9 cellular contexts compared by ENCODE assay signal in genomic region chr4:140754918-140755810, GRCh38. TPM values are rescaled to one million over a fixed set of nuclear protein-coding genes. Genes with fewer than 3 reads are reported as not detected.
DNase-seq lines count a peak whose midpoint lies in the region; ATAC-seq and TF ChIP-seq lines count a peak whose summit lies in the region.
"Had no signal": no experiment of that assay in that cellular context is flagged by ENCODE, and none has a peak within 500 bp of the region (broad histone marks: within the 10 kb centered on the region; RNA-seq: fewer than 3 reads in every experiment).

No MANE protein-coding gene starts in this region.

- H3K4me1 Mint-ChIP-seq in natural killer cell, result no peaks in the 10 kb centered on the region
- H3K4me1 Mint-ChIP-seq in natural killer cell treated with Interleukin-12 subunit alpha and Interleukin-12 subunit beta and Interleukin-15 and Interleukin-18, amount 100 ng/mL, for 72 hours (ENCODE audit: low read depth in 2 of 2), result no peaks in the 10 kb centered on the region

- H3K4me3 ChIP-seq in OCI-LY3 (ENCODE audit: low read length), result peak overlapping the region; percentile 94
- peak overlapping the region; percentile 84 for H3K4me3 ChIP-seq in fibroblast of the aortic adventitia (ENCODE audit: low read depth, low read length)
- peak overlapping the region; percentile 52 to 86 (median 77) for H3K4me3 ChIP-seq in skin epidermis

- peaks cover 13% of the 10 kb centered on the region for H3K4me1 ChIP-seq in OCI-LY3 (ENCODE audit: low read length)

- peak overlapping the region; percentile 66 for H3K9ac ChIP-seq in OCI-LY3 (ENCODE audit: low read length)

- no peaks in the 10 kb centered on the region for H3K9me3 Mint-ChIP-seq in natural killer cell
- H3K9me3 Mint-ChIP-seq in natural killer cell treated with Interleukin-12 subunit alpha and Interleukin-12 subunit beta and Interleukin-15 and Interleukin-18, amount 100 ng/mL, for 72 hours, result peaks cover 4% of the 10 kb centered on the region

- no peaks in the 10 kb centered on the region for H3K36me3 ChIP-seq in OCI-LY3 (replicated peaks; ENCODE audit: low read depth, low read length)
- H3K36me3 ChIP-seq: neutrophil had no signal

- no peaks in the 10 kb centered on the region for H3K9me3 ChIP-seq in OCI-LY3 (ENCODE audit: insufficient read depth, low read length)
- H3K9me3 ChIP-seq: neutrophil had no signal

- peaks cover 57% of the 10 kb centered on the region for H3K27me3 ChIP-seq in OCI-LY3 (ENCODE audit: low read depth, low read length)

- H2AFZ ChIP-seq in OCI-LY3 (ENCODE audit: low read depth, low read length), result peak overlapping the region; percentile 96

- H3K4me2 ChIP-seq in OCI-LY3 (ENCODE audit: low read length), result peak overlapping the region; percentile 83

- DNase-seq in natural killer cell (no peak), fibroblast of the aortic adventitia (ENCODE audit: low read depth) (no peak), H4 (ENCODE audit: low spot score) (no peak), hepatic stellate cell (ENCODE audit: low spot score) (no peak), omental fat pad (ENCODE audit: low spot score) (no peak)
- DNase-seq in natural killer cell treated with Interleukin-12 subunit alpha and Interleukin-12 subunit beta and Interleukin-15 and Interleukin-18, amount 100 ng/mL, for 72 hours (ENCODE audit: low spot score), result no peak

- H4K20me1 ChIP-seq in OCI-LY3 (ENCODE audit: insufficient read depth, low read length), result no peaks in the 10 kb centered on the region

- no peaks in the 10 kb centered on the region for H3K79me2 ChIP-seq in OCI-LY3 (ENCODE audit: low read length)

- H3K27ac Mint-ChIP-seq in natural killer cell, result no peak overlapping the region
- no peak overlapping the region for H3K27ac Mint-ChIP-seq in natural killer cell treated with Interleukin-12 subunit alpha and Interleukin-12 subunit beta and Interleukin-15 and Interleukin-18, amount 100 ng/mL, for 72 hours

- TF ChIP-seq CTCF in natural killer cell (IDR thresholded peaks at IDR 0.05) (no peak), OCI-LY3 (IDR thresholded peaks at IDR 0.05; ENCODE audit: low read depth, low read length) (no peak), fibroblast of the aortic adventitia (IDR thresholded peaks at IDR 0.05; ENCODE audit: insufficient read depth, low read length) (no peak), omental fat pad (IDR thresholded peaks at IDR 0.05) (no peak)

- peaks cover 33 to 53% of the 10 kb centered on the region in 2 donors for H3K27me3 Mint-ChIP-seq in natural killer cell (ENCODE audit: low read depth in 2 of 2)
- peaks cover 25 to 47% of the 10 kb centered on the region in 2 donors for H3K27me3 Mint-ChIP-seq in natural killer cell treated with Interleukin-12 subunit alpha and Interleukin-12 subunit beta and Interleukin-15 and Interleukin-18, amount 100 ng/mL, for 72 hours

- H3K27ac ChIP-seq in OCI-LY3 (ENCODE audit: low read length), result no peak overlapping the region; the same call in 1 of the 2 replicates
- H3K27ac ChIP-seq in skin epidermis, result peak overlapping the region; percentile 84 to 95 (median 90)
- H3K27ac ChIP-seq: neutrophil had no signal

- no peaks in the 10 kb centered on the region for H3K36me3 Mint-ChIP-seq in natural killer cell
- peaks cover 5% of the 10 kb centered on the region for H3K36me3 Mint-ChIP-seq in natural killer cell treated with Interleukin-12 subunit alpha and Interleukin-12 subunit beta and Interleukin-15 and Interleukin-18, amount 100 ng/mL, for 72 hours

- intact Hi-C loops in natural killer cell (cut with micrococcal nuclease), result no loop called here

- H3K4me3 Mint-ChIP-seq in natural killer cell, result peak overlapping the region; percentile 39
- no peak overlapping the region for H3K4me3 Mint-ChIP-seq in natural killer cell treated with Interleukin-12 subunit alpha and Interleukin-12 subunit beta and Interleukin-15 and Interleukin-18, amount 100 ng/mL, for 72 hours

- no peak for ATAC-seq in natural killer cell
- ATAC-seq in natural killer cell treated with Interleukin-12 subunit alpha and Interleukin-12 subunit beta and Interleukin-15 and Interleukin-18, amount 100 ng/mL, for 72 hours, result no peak
- no peak for ATAC-seq in omental fat pad (ENCODE audit: low FRiP score)

RNA-seq across cellular contexts. Expression of gene TBC1D9, which starts 1.0 kb away (rescaled TPM):
- total RNA-seq in natural killer cell (1 to 10 TPM; 1.3 to 3.3 (median 2.0) TPM), fibroblast of the aortic adventitia (ENCODE audit: low replicate concordance) (12.8 and 28.7 TPM in 2 replicates), omental fat pad (10 to 100 TPM; 29.6 to 60.3 (median 48.3) TPM)
- under 1 TPM; 0.05 to 0.33 TPM for total RNA-seq in natural killer cell treated with Interleukin-12 subunit alpha and Interleukin-12 subunit beta and Interleukin-15 and Interleukin-18, amount 100 ng/mL, for 72 hours
- total RNA-seq in H4 (2014; rRNA removed; shearing (Covaris generic)), result 11.8 and 12.9 TPM in 2 replicates
